ENCODE assay signal across 20 cellular contexts in the genomic region with DNA sequence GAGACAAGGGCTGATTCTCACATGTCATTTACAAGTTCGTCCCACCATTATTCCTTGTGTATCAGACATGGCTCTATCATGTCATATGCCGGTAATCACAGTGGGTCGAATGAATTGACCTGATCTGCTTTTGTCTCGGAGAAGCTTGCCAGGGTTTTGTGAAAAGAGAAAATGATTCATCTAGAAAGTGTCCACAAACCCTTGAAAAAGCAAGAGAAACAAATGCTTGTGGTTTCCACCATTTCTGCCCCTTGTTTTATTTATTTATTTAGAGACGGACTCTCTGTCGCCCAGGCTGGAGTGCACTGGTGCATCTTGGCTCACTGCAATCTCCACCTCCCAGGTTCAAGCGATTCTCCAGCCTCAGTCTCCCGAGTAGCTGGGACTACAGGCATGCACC.
DNase-seq lines count a peak whose midpoint lies in the region; ATAC-seq, FAIRE-seq and TF ChIP-seq lines count a peak whose summit lies in the region.
"Had no signal": no experiment of that assay in that cellular context is flagged by ENCODE, and none has a peak within 500 bp of the region (broad histone marks: within the 10 kb centered on the region; RNA-seq: fewer than 3 reads in every experiment).

No MANE protein-coding gene starts in this region.

- H3K9me3 ChIP-seq in breast epithelium (no peaks in the 10 kb centered on the region), upper lobe of right lung (no peaks in the 10 kb centered on the region)
- H3K9me3 ChIP-seq: transverse colon had no signal

- H3K36me3 Mint-ChIP-seq in MCF 10A (ENCODE audit: insufficient read depth, unreplicated experiment), result no peaks in the 10 kb centered on the region
- H3K36me3 Mint-ChIP-seq: stimulated activated effector memory CD8-positive, alpha-beta T cell treated with anti-CD3 and anti-CD28 coated beads, Interleukin-12 subunit alpha, Interleukin-12 subunit beta, amount 100 ng/mL, for 72 hours had no signal

- no peak overlapping the region for H3K27ac Mint-ChIP-seq in MCF 10A (ENCODE audit: low read depth, unreplicated experiment)
- H3K27ac Mint-ChIP-seq: stimulated activated effector memory CD8-positive, alpha-beta T cell treated with anti-CD3 and anti-CD28 coated beads, Interleukin-12 subunit alpha, Interleukin-12 subunit beta, amount 100 ng/mL, for 72 hours; T-helper 17 cell had no signal

- intact Hi-C loops in MCF 10A (cut with micrococcal nuclease), result no loop called here
- intact Hi-C loops in breast epithelium (cut with DNase I; ENCODE audit: low total_unique reads), result no loop called here
- intact Hi-C loops in upper lobe of right lung (cut with DNase I), result no loop called here

- no peaks in the 10 kb centered on the region for H3K4me1 Mint-ChIP-seq in MCF 10A (ENCODE audit: insufficient read depth, unreplicated experiment)

- BruUV-seq in MCF 10A (replicated peaks; lab: Mats Ljungman, UMichigan), result no TSS peak

- TF ChIP-seq POLR2A in breast epithelium (IDR thresholded peaks at IDR 0.05), result no peak

- H3K27me3 Mint-ChIP-seq in MCF 10A (ENCODE audit: insufficient read depth, unreplicated experiment), result peaks cover 43% of the 10 kb centered on the region

- no peak for FAIRE-seq in urothelium cell line (lab: Jason Lieb, UNC)
- FAIRE-seq: islet of Langerhans had no signal

- no peak overlapping the region for H3K4me3 ChIP-seq in breast epithelium
- no peak overlapping the region for H3K4me3 ChIP-seq in fibroblast of villous mesenchyme (ENCODE audit: low read depth, low read length)
- H3K4me3 ChIP-seq in upper lobe of right lung, result no peak overlapping the region
- H3K4me3 ChIP-seq: transverse colon had no signal

- no peak overlapping the region for H3K27ac ChIP-seq in breast epithelium
- no peak overlapping the region for H3K27ac ChIP-seq in upper lobe of right lung
- H3K27ac ChIP-seq: 22Rv1, transverse colon had no signal

- DNase-seq in MCF 10A (ENCODE audit: unreplicated experiment) (peak; percentile 18), breast epithelium (ENCODE audit: low spot score in 2 of 2) (no peak), amniotic stem cell (lab: John Stamatoyannopoulos, UW) (peak; percentile 46), fibroblast of villous mesenchyme (ENCODE audit: low read depth) (peak; percentile 36), urothelium cell line (ENCODE audit: low spot score) (peak; percentile 33), NCI-H2196 treated with DMSO at 0.1 percent for 48 hours (lab: John Stamatoyannopoulos, UW; ENCODE audit: unreplicated experiment) (no peak), upper lobe of right lung (no peak)
- DNase-seq: activated CD8-positive, alpha-beta memory T cell treated with anti-CD3 and anti-CD28 coated beads, Interleukin-2, amount 50 U/mL, for 48 hours; effector memory CD4-positive, alpha-beta T cell; GDM1; KBM-7; NCI-H1417 treated with DMSO at 0.1 percent for 48 hours; T-helper 17 cell; transverse colon had no signal

- H3K4me1 ChIP-seq in breast epithelium (no peaks in the 10 kb centered on the region), upper lobe of right lung (no peaks in the 10 kb centered on the region)
- H3K4me1 ChIP-seq: transverse colon had no signal

- CTCF ChIA-PET in MCF 10A (lab: Yijun Ruan, JAX), result interaction anchor here (0.6 kb wide), 1 partner anchor 19 kb away, joined by 3 read pairs; no protein-coding TSS in a partner anchor

- no peak for TF ChIP-seq CTCF in MCF 10A (IDR thresholded peaks at IDR 0.05; ENCODE audit: unreplicated experiment)
- TF ChIP-seq CTCF in breast epithelium (IDR thresholded peaks at IDR 0.05), result no peak
- no peak for TF ChIP-seq CTCF in fibroblast of villous mesenchyme (IDR thresholded peaks at IDR 0.05; ENCODE audit: insufficient read depth, low read depth, low read length)
- TF ChIP-seq CTCF in upper lobe of right lung (IDR thresholded peaks at IDR 0.05), result no peak

- ATAC-seq in HG02759 (IDR thresholded peaks at IDR 0.05; ENCODE audit: unreplicated experiment) (no peak), upper lobe of right lung (no peak)
- ATAC-seq: Right ventricle myocardium inferior; sciatic nerve; stimulated activated effector memory CD8-positive, alpha-beta T cell treated with anti-CD3 and anti-CD28 coated beads, Interleukin-12 subunit alpha, Interleukin-12 subunit beta, amount 100 ng/mL, for 72 hours; T-helper 17 cell had no signal

- no peak overlapping the region for H3K4me3 Mint-ChIP-seq in MCF 10A (ENCODE audit: unreplicated experiment)
- H3K4me3 Mint-ChIP-seq: stimulated activated effector memory CD8-positive, alpha-beta T cell treated with anti-CD3 and anti-CD28 coated beads, Interleukin-12 subunit alpha, Interleukin-12 subunit beta, amount 100 ng/mL, for 72 hours; T-helper 17 cell had no signal

- H3K9me3 Mint-ChIP-seq in MCF 10A (ENCODE audit: unreplicated experiment), result no peaks in the 10 kb centered on the region
- H3K9me3 Mint-ChIP-seq: stimulated activated effector memory CD8-positive, alpha-beta T cell treated with anti-CD3 and anti-CD28 coated beads, Interleukin-12 subunit alpha, Interleukin-12 subunit beta, amount 100 ng/mL, for 72 hours had no signal

- H3K27me3 ChIP-seq in breast epithelium, result no peaks in the 10 kb centered on the region
- H3K27me3 ChIP-seq in upper lobe of right lung, result peaks cover 10% of the 10 kb centered on the region

- POLR2A ChIA-PET in MCF 10A (lab: Yijun Ruan, JAX), result interaction anchor here (0.9 kb wide), 1 partner anchor 10 kb away, joined by 3 read pairs; no protein-coding TSS in a partner anchor

- no peaks in the 10 kb centered on the region for H3K36me3 ChIP-seq in breast epithelium
- no peaks in the 10 kb centered on the region for H3K36me3 ChIP-seq in upper lobe of right lung
- H3K36me3 ChIP-seq: transverse colon had no signal

Comparison
In these comparisons a context has a peak if more than half of its experiments do, and no peak if none do; other contexts are left out.
1. DNase-seq: peak in MCF 10A (single experiment), amniotic stem cell (single experiment), fibroblast of villous mesenchyme (single experiment) and urothelium cell line (single experiment); none in breast epithelium (0 of 2), NCI-H2196 treated with DMSO at 0.1 percent for 48 hours (single experiment) and upper lobe of right lung (single experiment).